ENCODE assay signal across 9 cellular contexts in the genomic region with DNA sequence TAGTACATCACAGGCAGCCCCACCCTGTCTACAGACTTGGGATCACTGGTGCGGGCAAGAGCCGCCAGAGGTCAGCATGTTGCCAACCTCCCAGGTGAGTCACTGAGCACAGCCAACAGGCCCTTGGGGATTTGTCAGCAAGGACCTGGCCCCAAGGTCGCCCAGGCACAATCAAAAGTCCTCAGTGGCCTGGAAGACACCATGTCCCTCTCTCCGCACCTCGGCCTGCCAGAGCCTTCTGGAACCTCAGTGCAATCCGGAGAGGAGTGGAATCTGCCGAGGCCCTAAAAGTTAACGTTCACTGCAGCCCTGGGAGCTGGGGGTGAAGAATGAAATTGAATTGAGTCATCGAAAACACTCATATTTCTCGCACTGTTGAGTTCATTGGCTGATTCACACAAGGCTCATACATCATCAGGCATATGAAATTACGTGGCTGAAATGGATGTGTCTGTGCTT.
DNase-seq lines count a peak whose midpoint lies in the region; ATAC-seq, FAIRE-seq and TF ChIP-seq lines count a peak whose summit lies in the region.
"Had no signal": no experiment of that assay in that cellular context is flagged by ENCODE, and none has a peak within 500 bp of the region (broad histone marks: within the 10 kb centered on the region; RNA-seq: fewer than 3 reads in every experiment).

No MANE protein-coding gene starts in this region.

- H4K20me1 ChIP-seq in HCT116 (ENCODE audit: insufficient read depth) = no peaks in the 10 kb centered on the region

- H3K27ac Mint-ChIP-seq in activated CD8-positive, alpha-beta T cell treated with anti-CD3 and anti-CD28 coated beads, Interleukin-2, amount 10 ng/mL, durations not matched to agents 7 days and 5 days = no peak overlapping the region

- peak overlapping the region; percentile 33 for H3K9ac ChIP-seq in HCT116 (ENCODE audit: low read length)
- H3K9ac ChIP-seq in adipocyte (ENCODE audit: low read length) = no peak overlapping the region
- H3K9ac ChIP-seq in kidney (ENCODE audit: low read length in 2 of 2) = no peak overlapping the region

- H3K36me3 Mint-ChIP-seq in activated CD8-positive, alpha-beta T cell treated with anti-CD3 and anti-CD28 coated beads, Interleukin-2, amount 10 ng/mL, durations not matched to agents 7 days and 5 days (ENCODE audit: low read depth) = no peaks in the 10 kb centered on the region

- peaks cover 14% of the 10 kb centered on the region for H3K27me3 Mint-ChIP-seq in activated CD8-positive, alpha-beta T cell treated with anti-CD3 and anti-CD28 coated beads, Interleukin-2, amount 10 ng/mL, durations not matched to agents 7 days and 5 days (ENCODE audit: low read depth)

- TF ChIP-seq CTCF in HCT116 (IDR thresholded peaks at IDR 0.05 in 2 of 3, conservative IDR thresholded peaks at IDR 0.05 in 1 of 3; ENCODE audit: borderline replicate concordance in 1 of 3, insufficient read depth in 1 of 3, low read depth in 2 of 3, low read length in 2 of 3) (peak; percentile 36 to 67 (median 47); a peak in 5 of 6 replicates), kidney (IDR thresholded peaks at IDR 0.05; ENCODE audit: borderline replicate concordance, extremely low read depth, insufficient read depth) (no peak)

- peak; percentile 79 for TF ChIP-seq RAD21 in HCT116 (IDR thresholded peaks at IDR 0.05; ENCODE audit: low read depth)

- no TSS peak for BruUV-seq in HCT116 (replicated peaks; lab: Mats Ljungman, UMichigan)

- H3K27me3 ChIP-seq in HCT116 (ENCODE audit: insufficient read depth, low read length) = no peaks in the 10 kb centered on the region
- peaks cover 35% of the 10 kb centered on the region for H3K27me3 ChIP-seq in adipocyte (replicated peaks; ENCODE audit: control insufficient read depth, insufficient read depth, low read length)

- peak overlapping the region; percentile 74 for H3K4me2 ChIP-seq in HCT116 (ENCODE audit: low read length)

- intact Hi-C loops in HCT116 (cut with micrococcal nuclease) (no loop called here), kidney (cut with DNase I) (no loop called here)

- POLR2A ChIA-PET in HCT116 (lab: Charles Lee) = no interaction called here
- POLR2A ChIA-PET in activated CD8-positive, alpha-beta T cell treated with anti-CD3 and anti-CD28 coated beads, Interleukin-2, amount 10 ng/mL, durations not matched to agents 7 days and 5 days (lab: Charles Lee) = no interaction called here

- CTCF ChIA-PET in HCT116 (lab: Charles Lee) = interaction anchor here (0.7 to 3.1 kb wide), 6 partner anchors 9 to 346 kb away, joined by 3 to 20 read pairs (median 6); no protein-coding TSS in a partner anchor
- CTCF ChIA-PET in activated CD8-positive, alpha-beta T cell treated with anti-CD3 and anti-CD28 coated beads, Interleukin-2, amount 10 ng/mL, durations not matched to agents 7 days and 5 days (lab: Charles Lee) = interaction anchor here (2.0 kb wide), 1 partner anchor 13 kb away, joined by 6 read pairs; no protein-coding TSS in a partner anchor

- DNase-seq in AG08395 (ENCODE audit: low spot score) (peak; percentile 56), HCT116 (ENCODE audit: low read depth, low spot score) (peak; percentile 79), adipocyte (ENCODE audit: low read depth) (peak; percentile 63), kidney (peak; percentile 74), NCI-H1417 treated with DMSO at 0.1 percent for 48 hours (lab: John Stamatoyannopoulos, UW) (no peak)
- DNase-seq in activated CD8-positive, alpha-beta T cell treated with anti-CD3 and anti-CD28 coated beads, Interleukin-2, amount 10 ng/mL, durations not matched to agents 7 days and 5 days = no peak
- DNase-seq: NCI-H446 treated with DMSO at 0.1 percent for 48 hours had no signal

- H3K9me3 Mint-ChIP-seq in activated CD8-positive, alpha-beta T cell treated with anti-CD3 and anti-CD28 coated beads, Interleukin-2, amount 10 ng/mL, durations not matched to agents 7 days and 5 days (ENCODE audit: insufficient read depth) = no peaks in the 10 kb centered on the region

- RAD21 ChIA-PET in HCT116 (lab: Charles Lee; ENCODE audit: low non-redundant PET in 1 of 2, low total read pairs in 2 of 2, uncharacterized antibody in 2 of 2, unreplicated experiment in 2 of 2) = no interaction called here

- no peak overlapping the region for H3K4me3 Mint-ChIP-seq in activated CD8-positive, alpha-beta T cell treated with anti-CD3 and anti-CD28 coated beads, Interleukin-2, amount 10 ng/mL, durations not matched to agents 7 days and 5 days

- H2AFZ ChIP-seq in HCT116 (ENCODE audit: low read depth, low read length, poor library complexity, severe bottlenecking) = peak overlapping the region; percentile 2

- H3K36me3 ChIP-seq in HCT116 (ENCODE audit: control insufficient read depth in 1 of 2, insufficient read depth in 2 of 2, low read length in 2 of 2) = no peaks in the 10 kb centered on the region
- H3K36me3 ChIP-seq in adipocyte (ENCODE audit: control insufficient read depth, insufficient read depth, low read length, severe bottlenecking) = no peaks in the 10 kb centered on the region
- no peaks in the 10 kb centered on the region for H3K36me3 ChIP-seq in kidney (ENCODE audit: control insufficient read depth in 1 of 2, insufficient read depth in 2 of 2, low read length in 2 of 2)

- H3K4me1 ChIP-seq in HCT116 (ENCODE audit: control insufficient read depth in 1 of 2, insufficient read depth in 2 of 2, low read length in 2 of 2) (peaks cover 16 to 24% of the 10 kb centered on the region in 2 experiments), adipocyte (ENCODE audit: control insufficient read depth, insufficient read depth, low read length) (no peaks in the 10 kb centered on the region), kidney (ENCODE audit: control insufficient read depth in 1 of 2, insufficient read depth in 1 of 2, low read depth in 1 of 2, low read length in 2 of 2) (no peaks in the 10 kb centered on the region)

- H3K9me3 ChIP-seq in HCT116 (ENCODE audit: control insufficient read depth in 1 of 2, insufficient read depth in 1 of 2, low read depth in 1 of 2, low read length in 2 of 2) (no peaks in the 10 kb centered on the region), adipocyte (ENCODE audit: control insufficient read depth, low read length) (no peaks in the 10 kb centered on the region), kidney (ENCODE audit: control insufficient read depth in 1 of 2, low read length in 2 of 2) (no peaks in the 10 kb centered on the region)

- peaks cover 5% of the 10 kb centered on the region for H3K4me1 Mint-ChIP-seq in activated CD8-positive, alpha-beta T cell treated with anti-CD3 and anti-CD28 coated beads, Interleukin-2, amount 10 ng/mL, durations not matched to agents 7 days and 5 days (ENCODE audit: low read depth)

- H3K27ac ChIP-seq in HCT116 (ENCODE audit: low read depth, low read length) (peak overlapping the region; percentile 61), kidney (ENCODE audit: low read depth in 2 of 2, low read length in 2 of 2) (no peak overlapping the region)

- no peaks in the 10 kb centered on the region for H3K9me2 ChIP-seq in HCT116 (ENCODE audit: insufficient read depth)

- H3K79me2 ChIP-seq in HCT116 (ENCODE audit: insufficient read depth, low read length) = no peaks in the 10 kb centered on the region

- TF ChIP-seq POLR2A in HCT116 (IDR thresholded peaks at IDR 0.05; ENCODE audit: borderline replicate concordance, extremely low read depth, insufficient read depth, insufficient read length) = no peak

- peak overlapping the region; percentile 8 to 35; a peak in 3 of 4 replicates for H3K4me3 ChIP-seq in HCT116 (replicated peaks in 1 of 2; ENCODE audit: low read depth in 1 of 2, low read length in 2 of 2)
- no peak overlapping the region for H3K4me3 ChIP-seq in adipocyte (ENCODE audit: low read length)
- no peak overlapping the region for H3K4me3 ChIP-seq in kidney (ENCODE audit: low read length in 2 of 2)

- ATAC-seq in HCT116 (peak; percentile 98), HG02938 (IDR thresholded peaks at IDR 0.05; ENCODE audit: unreplicated experiment) (no peak), HG02759 (IDR thresholded peaks at IDR 0.05; ENCODE audit: unreplicated experiment) (no peak)
- no peak for ATAC-seq in activated CD8-positive, alpha-beta T cell treated with anti-CD3 and anti-CD28 coated beads, Interleukin-2, amount 10 ng/mL, durations not matched to agents 7 days and 5 days

- FAIRE-seq in kidney (lab: Jason Lieb, UNC) = no peak

TF ChIP-seq in HCT116, 20 proteins besides CTCF, POLR2A, EP300 and RAD21 (continues in another document):
- TF ChIP-seq ELF1 (IDR thresholded peaks at IDR 0.05; ENCODE audit: borderline replicate concordance, low read depth) (no peak), CBX3 (IDR thresholded peaks at IDR 0.05; ENCODE audit: low read depth) (peak; percentile 90), SRF (IDR thresholded peaks at IDR 0.05; ENCODE audit: low read depth) (0 out of 2 replicates have a peak, but pooled peaks have one; percentile 8), EZH2 (IDR thresholded peaks at IDR 0.05) (no peak), ZNF274 (IDR thresholded peaks at IDR 0.05; ENCODE audit: low read depth, low read length) (no peak), FOSL1 (IDR thresholded peaks at IDR 0.05; ENCODE audit: low read depth) (peak; percentile 83), YY1 (IDR thresholded peaks at IDR 0.05; ENCODE audit: extremely low read depth, insufficient replicate concordance, low read depth, low read length) (no peak), POLR2AphosphoS5 (IDR thresholded peaks at IDR 0.05; ENCODE audit: low read depth, low read length) (peak; percentile 8; the same call in 1 of the 2 replicates), EZH2phosphoT487 (IDR thresholded peaks at IDR 0.05; ENCODE audit: borderline replicate concordance) (no peak), ZFX (IDR thresholded peaks at IDR 0.05) (no peak)
- TF ChIP-seq, protein P1, sequence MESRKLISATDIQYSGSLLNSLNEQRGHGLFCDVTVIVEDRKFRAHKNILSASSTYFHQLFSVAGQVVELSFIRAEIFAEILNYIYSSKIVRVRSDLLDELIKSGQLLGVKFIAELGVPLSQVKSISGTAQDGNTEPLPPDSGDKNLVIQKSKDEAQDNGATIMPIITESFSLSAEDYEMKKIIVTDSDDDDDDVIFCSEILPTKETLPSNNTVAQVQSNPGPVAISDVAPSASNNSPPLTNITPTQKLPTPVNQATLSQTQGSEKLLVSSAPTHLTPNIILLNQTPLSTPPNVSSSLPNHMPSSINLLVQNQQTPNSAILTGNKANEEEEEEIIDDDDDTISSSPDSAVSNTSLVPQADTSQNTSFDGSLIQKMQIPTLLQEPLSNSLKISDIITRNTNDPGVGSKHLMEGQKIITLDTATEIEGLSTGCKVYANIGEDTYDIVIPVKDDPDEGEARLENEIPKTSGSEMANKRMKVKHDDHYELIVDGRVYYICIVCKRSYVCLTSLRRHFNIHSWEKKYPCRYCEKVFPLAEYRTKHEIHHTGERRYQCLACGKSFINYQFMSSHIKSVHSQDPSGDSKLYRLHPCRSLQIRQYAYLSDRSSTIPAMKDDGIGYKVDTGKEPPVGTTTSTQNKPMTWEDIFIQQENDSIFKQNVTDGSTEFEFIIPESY (IDR thresholded peaks at IDR 0.05; ENCODE audit: extremely low read depth, insufficient replicate concordance, low read length) = no peak
- TF ChIP-seq, protein P2, sequence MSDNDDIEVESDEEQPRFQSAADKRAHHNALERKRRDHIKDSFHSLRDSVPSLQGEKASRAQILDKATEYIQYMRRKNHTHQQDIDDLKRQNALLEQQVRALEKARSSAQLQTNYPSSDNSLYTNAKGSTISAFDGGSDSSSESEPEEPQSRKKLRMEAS (IDR thresholded peaks at IDR 0.05) = peak; percentile 41; the same call in 1 of the 2 replicates

Comparison
In these comparisons a context has a peak if more than half of its experiments do, and no peak if none do; other contexts are left out.
1. DNase-seq: peak in AG08395 (single experiment), HCT116 (single experiment), adipocyte (single experiment) and kidney (single experiment); none in NCI-H1417 treated with DMSO at 0.1 percent for 48 hours (single experiment) and activated CD8-positive, alpha-beta T cell treated with anti-CD3 and anti-CD28 coated beads, Interleukin-2, amount 10 ng/mL, durations not matched to agents 7 days and 5 days (single experiment).
2. H3K4me3 ChIP-seq: peak in HCT116 (2 of 2); none in adipocyte (single experiment) and kidney (0 of 2).